ENCODE assay signal across 3 cellular contexts in the genomic region with DNA sequence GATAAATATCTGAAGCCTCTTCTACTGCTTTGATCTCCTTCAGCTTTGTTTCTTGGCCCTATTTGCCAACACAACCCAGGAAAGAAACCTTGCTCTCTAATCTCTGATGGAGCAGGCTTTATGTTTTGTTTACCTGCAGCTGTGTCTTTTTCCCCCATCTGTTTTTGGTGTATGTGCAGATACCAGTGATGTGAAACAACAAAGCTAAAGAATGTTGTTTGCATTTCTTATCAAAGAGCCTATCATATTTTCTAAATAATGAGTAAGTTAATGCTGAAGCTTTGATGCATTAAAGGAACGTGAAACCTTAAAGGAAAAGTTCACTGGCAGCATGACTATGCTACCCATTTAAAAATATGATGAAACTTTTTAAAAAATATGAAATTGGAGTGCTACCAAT.
A peak's percentile ranks its signal among the peaks of the same experiment; 100 is the strongest.
TF ChIP-seq lines count a peak whose summit lies in the region.

No MANE protein-coding gene starts in this region.

TF ChIP-seq in HepG2, 621 proteins besides CTCF, POLR2A, EP300 and RAD21 (continues in another document):
- TF ChIP-seq AHDC1 (CRISPR knock-in tag; IDR thresholded peaks at IDR 0.05; ENCODE audit: borderline replicate concordance) (peak; percentile 48; the same call in 1 of the 2 replicates), PAXIP1 (CRISPR knock-in tag; conservative IDR thresholded peaks at IDR 0.05) (peak; percentile 69)
- TF ChIP-seq, protein P1, sequence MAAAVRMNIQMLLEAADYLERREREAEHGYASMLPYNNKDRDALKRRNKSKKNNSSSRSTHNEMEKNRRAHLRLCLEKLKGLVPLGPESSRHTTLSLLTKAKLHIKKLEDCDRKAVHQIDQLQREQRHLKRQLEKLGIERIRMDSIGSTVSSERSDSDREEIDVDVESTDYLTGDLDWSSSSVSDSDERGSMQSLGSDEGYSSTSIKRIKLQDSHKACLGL (CRISPR knock-in tag; IDR thresholded peaks at IDR 0.05) = no peak

TF ChIP-seq in IMR-90, 13 proteins besides CTCF, POLR2A, EP300 and RAD21:
- TF ChIP-seq, protein P2, sequence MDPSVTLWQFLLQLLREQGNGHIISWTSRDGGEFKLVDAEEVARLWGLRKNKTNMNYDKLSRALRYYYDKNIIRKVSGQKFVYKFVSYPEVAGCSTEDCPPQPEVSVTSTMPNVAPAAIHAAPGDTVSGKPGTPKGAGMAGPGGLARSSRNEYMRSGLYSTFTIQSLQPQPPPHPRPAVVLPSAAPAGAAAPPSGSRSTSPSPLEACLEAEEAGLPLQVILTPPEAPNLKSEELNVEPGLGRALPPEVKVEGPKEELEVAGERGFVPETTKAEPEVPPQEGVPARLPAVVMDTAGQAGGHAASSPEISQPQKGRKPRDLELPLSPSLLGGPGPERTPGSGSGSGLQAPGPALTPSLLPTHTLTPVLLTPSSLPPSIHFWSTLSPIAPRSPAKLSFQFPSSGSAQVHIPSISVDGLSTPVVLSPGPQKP (IDR thresholded peaks at IDR 0.05; ENCODE audit: borderline replicate concordance, low read depth, low read length) = no peak
- no peak for TF ChIP-seq MAFK (IDR thresholded peaks at IDR 0.05; ENCODE audit: low read depth, low read length)
- TF ChIP-seq BHLHE40 (IDR thresholded peaks at IDR 0.05; ENCODE audit: low read depth, low read length) = no peak
- no peak for TF ChIP-seq SMC3 (IDR thresholded peaks at IDR 0.05; ENCODE audit: low read depth, low read length)
- TF ChIP-seq USF2 (IDR thresholded peaks at IDR 0.05; ENCODE audit: low read depth, low read length) = no peak
- no peak for TF ChIP-seq CEBPB (IDR thresholded peaks at IDR 0.05; ENCODE audit: low read depth, low read length)
- TF ChIP-seq RCOR1 (IDR thresholded peaks at IDR 0.05; ENCODE audit: insufficient replicate concordance, low read length) = no peak
- no peak for TF ChIP-seq NFE2L2 (IDR thresholded peaks at IDR 0.05; ENCODE audit: low read depth, low read length)
- TF ChIP-seq MXI1 (IDR thresholded peaks at IDR 0.05; ENCODE audit: borderline replicate concordance, low read depth, low read length) = no peak
- no peak for TF ChIP-seq RFX5 (IDR thresholded peaks at IDR 0.05; ENCODE audit: low read depth, low read length)
- no peak for TF ChIP-seq CHD1 (IDR thresholded peaks at IDR 0.05; ENCODE audit: low read depth, low read length)
- no peak for TF ChIP-seq MAZ (IDR thresholded peaks at IDR 0.05; ENCODE audit: borderline replicate concordance, low read depth, low read length)
- TF ChIP-seq FOS (IDR thresholded peaks at IDR 0.05; ENCODE audit: low read depth, low read length) = no peak

TF ChIP-seq in WTC11, 78 proteins besides CTCF, POLR2A, EP300 and RAD21:
- TF ChIP-seq GABPB1 (CRISPR knock-in tag; IDR thresholded peaks at IDR 0.05) = peak; percentile 32; the same call in 1 of the 2 replicates
- TF ChIP-seq SP1 (CRISPR knock-in tag; conservative IDR thresholded peaks at IDR 0.05) = no peak
TF ChIP-seq in WTC11: peak in this region for 1.
